16 cellular contexts compared by ENCODE assay signal in genomic region chr3:117193390-117193789, GRCh38.
A peak's percentile ranks its signal among the peaks of the same experiment; 100 is the strongest.
DNase-seq lines count a peak whose midpoint lies in the region; ATAC-seq and TF ChIP-seq lines count a peak whose summit lies in the region.
"Had no signal": no experiment of that assay in that cellular context is flagged by ENCODE, and none has a peak within 500 bp of the region (broad histone marks: within the 10 kb centered on the region; RNA-seq: fewer than 3 reads in every experiment).

No MANE protein-coding gene starts in this region.

- no peak overlapping the region for H3K4me2 ChIP-seq in osteoblast (ENCODE audit: insufficient read depth, low read length)

- peak; percentile 52; the same call in 1 of the 2 replicates for TF ChIP-seq RAD21 in Ishikawa (IDR thresholded peaks at IDR 0.05; ENCODE audit: low read depth)

- no peaks in the 10 kb centered on the region for H3K79me2 ChIP-seq in osteoblast (ENCODE audit: insufficient read depth, low read length)

- ATAC-seq in HG02759 (IDR thresholded peaks at IDR 0.05; ENCODE audit: unreplicated experiment) (no peak), HG02798 (IDR thresholded peaks at IDR 0.05; ENCODE audit: poor library complexity, unreplicated experiment) (no peak)
- ATAC-seq: right lobe of liver, T-cell had no signal

- H3K4me1 Mint-ChIP-seq in chondrocyte (ENCODE audit: low read depth), result peaks cover 7% of the 10 kb centered on the region
- H3K4me1 Mint-ChIP-seq: T-cell had no signal

- H3K27ac Mint-ChIP-seq in chondrocyte (ENCODE audit: unreplicated experiment), result no peak overlapping the region
- H3K27ac Mint-ChIP-seq: T-cell had no signal

- no peaks in the 10 kb centered on the region for H3K9me3 Mint-ChIP-seq in chondrocyte (ENCODE audit: low read depth)

- H4K20me1 ChIP-seq in osteoblast (ENCODE audit: insufficient read depth, low read length), result no peaks in the 10 kb centered on the region

- H2AFZ ChIP-seq in osteoblast (ENCODE audit: low read length), result no peak overlapping the region

- H3K9me3 ChIP-seq in osteoblast (ENCODE audit: low read depth, low read length), result no peaks in the 10 kb centered on the region
- H3K9me3 ChIP-seq: right lobe of liver had no signal

- H3K27me3 Mint-ChIP-seq in chondrocyte (ENCODE audit: low read depth), result peaks cover 5% of the 10 kb centered on the region
- H3K27me3 Mint-ChIP-seq: T-cell had no signal

- no peak overlapping the region for H3K27ac ChIP-seq in osteoblast (ENCODE audit: low read depth, low read length)
- H3K27ac ChIP-seq: HL-60, right lobe of liver had no signal

- no peaks in the 10 kb centered on the region for H3K36me3 ChIP-seq in osteoblast (ENCODE audit: insufficient read depth, low read length)
- H3K36me3 ChIP-seq: right lobe of liver had no signal

- H3K27me3 ChIP-seq in osteoblast (ENCODE audit: insufficient read depth, low read length), result no peaks in the 10 kb centered on the region
- H3K27me3 ChIP-seq: right lobe of liver had no signal

- H3K36me3 Mint-ChIP-seq in chondrocyte (ENCODE audit: low read depth), result no peaks in the 10 kb centered on the region
- H3K36me3 Mint-ChIP-seq: T-cell had no signal

- TF ChIP-seq CTCF in chondrocyte (IDR thresholded peaks at IDR 0.05) (peak; percentile 67), osteoblast (IDR thresholded peaks at IDR 0.05; ENCODE audit: extremely low read depth, low read depth, low read length) (peak; percentile 47)

- DNase-seq in DMS 273 (lab: John Stamatoyannopoulos, UW; ENCODE audit: unreplicated experiment), result peak; percentile 35
- DNase-seq in DMS 273 treated with DMSO at 0.1 percent for 48 hours (lab: John Stamatoyannopoulos, UW), result no peak
- no peak for DNase-seq in chondrocyte (ENCODE audit: low spot score)
- DNase-seq in osteoblast (ENCODE audit: insufficient read length, low spot score, missing footprints), result no peak
- no peak for DNase-seq in NCI-H2029 treated with DMSO at 0.1 percent for 48 hours (lab: John Stamatoyannopoulos, UW)
- DNase-seq: 8988T; activated CD4-positive, alpha-beta T cell treated with anti-CD3 and anti-CD28 coated beads, Interleukin-2, amount 50 U/mL, for 4 hours; activated gamma-delta T cell treated with Interleukin-2 at 50 U/mL for 16 hours; caudate nucleus; NCI-H1436 treated with DMSO at 0.1 percent for 48 hours; right lobe of liver; T-cell had no signal

- no peak for TF ChIP-seq EP300 in Ishikawa (IDR thresholded peaks at IDR 0.05; ENCODE audit: borderline replicate concordance)

- no peak overlapping the region for H3K4me3 Mint-ChIP-seq in chondrocyte (ENCODE audit: unreplicated experiment)
- H3K4me3 Mint-ChIP-seq: T-cell had no signal

- H3K4me3 ChIP-seq in osteoblast (ENCODE audit: insufficient read depth, low read length), result no peak overlapping the region
- H3K4me3 ChIP-seq: right lobe of liver had no signal

- no peaks in the 10 kb centered on the region for H3K4me1 ChIP-seq in osteoblast (ENCODE audit: insufficient read depth, low read length)
- H3K4me1 ChIP-seq: right lobe of liver had no signal

TF ChIP-seq in Ishikawa, 13 proteins besides CTCF, POLR2A, EP300 and RAD21:
- TF ChIP-seq MAX (IDR thresholded peaks at IDR 0.05), result no peak
- TF ChIP-seq, protein P1, sequence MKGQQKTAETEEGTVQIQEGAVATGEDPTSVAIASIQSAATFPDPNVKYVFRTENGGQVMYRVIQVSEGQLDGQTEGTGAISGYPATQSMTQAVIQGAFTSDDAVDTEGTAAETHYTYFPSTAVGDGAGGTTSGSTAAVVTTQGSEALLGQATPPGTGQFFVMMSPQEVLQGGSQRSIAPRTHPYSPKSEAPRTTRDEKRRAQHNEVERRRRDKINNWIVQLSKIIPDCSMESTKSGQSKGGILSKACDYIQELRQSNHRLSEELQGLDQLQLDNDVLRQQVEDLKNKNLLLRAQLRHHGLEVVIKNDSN (IDR thresholded peaks at IDR 0.05), result no peak
- TF ChIP-seq REST (IDR thresholded peaks at IDR 0.05; ENCODE audit: low read depth), result no peak
- TF ChIP-seq NFIC (IDR thresholded peaks at IDR 0.05), result no peak
- no peak for TF ChIP-seq TAF1 (IDR thresholded peaks at IDR 0.05; ENCODE audit: low read depth)
- no peak for TF ChIP-seq YY1 (IDR thresholded peaks at IDR 0.05; ENCODE audit: low read depth)
- no peak for TF ChIP-seq CEBPB (IDR thresholded peaks at IDR 0.05)
